ENCODE assay signal across 16 cellular contexts in the genomic region with DNA sequence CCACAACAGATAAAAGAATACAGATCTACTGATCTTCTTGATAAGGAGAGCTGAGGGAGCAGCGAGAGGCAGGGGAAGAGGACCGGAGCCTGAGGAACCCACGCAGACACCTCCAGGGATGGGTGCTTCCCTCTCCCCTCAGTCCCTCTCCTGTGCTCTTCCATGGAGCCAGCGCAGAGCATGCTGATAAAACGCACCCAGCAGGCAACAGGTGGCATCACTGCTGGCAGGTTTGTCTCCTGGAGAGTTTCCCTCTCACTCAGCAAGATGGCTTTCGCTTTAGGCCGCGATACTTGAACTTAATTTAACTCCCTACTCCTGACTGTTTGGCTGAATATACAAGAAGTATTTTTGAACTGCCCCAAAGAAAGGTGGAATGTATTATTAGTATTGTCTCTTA.
A peak's percentile ranks its signal among the peaks of the same experiment; 100 is the strongest.
DNase-seq lines count a peak whose midpoint lies in the region; ATAC-seq and TF ChIP-seq lines count a peak whose summit lies in the region.
"Had no signal": no experiment of that assay in that cellular context is flagged by ENCODE, and none has a peak within 500 bp of the region (broad histone marks: within the 10 kb centered on the region; RNA-seq: fewer than 3 reads in every experiment).

No MANE protein-coding gene starts in this region.

- H3K27ac Mint-ChIP-seq in GM23338 (no peak overlapping the region), memory B cell (peak overlapping the region; percentile 42), osteocyte (ENCODE audit: unreplicated experiment) (peak overlapping the region; percentile 62)
- H3K27ac Mint-ChIP-seq: CD4-positive, alpha-beta T cell had no signal

- H3K36me3 Mint-ChIP-seq in GM23338 (ENCODE audit: low read depth) (no peaks in the 10 kb centered on the region), memory B cell (peaks cover 55% of the 10 kb centered on the region), osteocyte (ENCODE audit: unreplicated experiment) (peaks cover 46% of the 10 kb centered on the region)

- H3K9me3 ChIP-seq in MM.1S (replicated peaks; ENCODE audit: insufficient read depth, low read length), result no peaks in the 10 kb centered on the region
- H3K9me3 ChIP-seq: BLaER1, MG63, SJSA1 had no signal

- no peaks in the 10 kb centered on the region for H4K20me1 ChIP-seq in GM23338 (replicated peaks; ENCODE audit: insufficient read depth)
- H4K20me1 ChIP-seq in MM.1S (ENCODE audit: insufficient read depth, low read length), result no peaks in the 10 kb centered on the region
- H4K20me1 ChIP-seq: BLaER1 had no signal

- no peak overlapping the region for H3K9ac ChIP-seq in MM.1S (ENCODE audit: low read length)
- H3K9ac ChIP-seq: BLaER1 had no signal

- ATAC-seq in GM23338 (peak; percentile 25; the same call in 2 of the 3 replicates), memory B cell (ENCODE audit: low read depth) (no peak), GM18868 (IDR thresholded peaks at IDR 0.05; ENCODE audit: unreplicated experiment) (no peak)

- peak overlapping the region; percentile 51; the same call in 1 of the 2 replicates for H3K4me2 ChIP-seq in GM23338
- peak overlapping the region; percentile 33; the same call in 1 of the 2 replicates for H3K4me2 ChIP-seq in MM.1S (ENCODE audit: low read depth, low read length)
- H3K4me2 ChIP-seq: BLaER1 had no signal

- no peaks in the 10 kb centered on the region for H3K9me3 Mint-ChIP-seq in GM23338
- H3K9me3 Mint-ChIP-seq in memory B cell, result peaks cover 3% of the 10 kb centered on the region
- no peaks in the 10 kb centered on the region for H3K9me3 Mint-ChIP-seq in osteocyte (ENCODE audit: unreplicated experiment)
- H3K9me3 Mint-ChIP-seq: CD4-positive, alpha-beta T cell had no signal

- H3K27me3 ChIP-seq in GM23338 (ENCODE audit: insufficient read depth), result no peaks in the 10 kb centered on the region
- no peaks in the 10 kb centered on the region for H3K27me3 ChIP-seq in MM.1S (replicated peaks; ENCODE audit: insufficient read depth, low read length)
- H3K27me3 ChIP-seq: BLaER1, MG63, SJSA1 had no signal

- H3K27ac ChIP-seq in GM23338 (ENCODE audit: low read depth), result no peak overlapping the region
- no peak overlapping the region for H3K27ac ChIP-seq in MM.1S (ENCODE audit: low read length)
- H3K27ac ChIP-seq: BLaER1, SJSA1 had no signal

- H3K4me1 ChIP-seq in GM23338 (ENCODE audit: insufficient read depth) (peaks cover 6% of the 10 kb centered on the region; the same call in 1 of the 2 replicates), MM.1S (ENCODE audit: low read length) (no peaks in the 10 kb centered on the region)
- H3K4me1 ChIP-seq: SJSA1 had no signal

- H3F3A ChIP-seq in GM23338 (replicated peaks; ENCODE audit: low read depth) (no peaks in the 10 kb centered on the region), MM.1S (ENCODE audit: insufficient read depth, low read length) (no peaks in the 10 kb centered on the region)

- peaks cover 25% of the 10 kb centered on the region for H3K4me1 Mint-ChIP-seq in GM23338
- peaks cover 4% of the 10 kb centered on the region for H3K4me1 Mint-ChIP-seq in memory B cell
- peaks cover 54% of the 10 kb centered on the region for H3K4me1 Mint-ChIP-seq in osteocyte (ENCODE audit: unreplicated experiment)

- no peak for TF ChIP-seq CTCF in GM23338 (conservative IDR thresholded peaks at IDR 0.05; ENCODE audit: low read depth in 2 of 2)
- no peak for TF ChIP-seq CTCF in MM.1S (IDR thresholded peaks at IDR 0.05; ENCODE audit: low read length)
- TF ChIP-seq CTCF in osteocyte (IDR thresholded peaks at IDR 0.05), result no peak

- H3K4me3 Mint-ChIP-seq in GM23338 (no peak overlapping the region), memory B cell (no peak overlapping the region), osteocyte (ENCODE audit: unreplicated experiment) (no peak overlapping the region)
- H3K4me3 Mint-ChIP-seq: CD4-positive, alpha-beta T cell had no signal

- H3K79me2 ChIP-seq in GM23338 (replicated peaks; ENCODE audit: insufficient read depth), result no peaks in the 10 kb centered on the region
- H3K79me2 ChIP-seq in MM.1S (ENCODE audit: low read length), result no peaks in the 10 kb centered on the region

- H3K4me3 ChIP-seq in GM23338 (no peak overlapping the region), MM.1S (ENCODE audit: low read length) (no peak overlapping the region)
- H3K4me3 ChIP-seq: BLaER1, MG63, SJSA1 had no signal

- H3K9me2 ChIP-seq in GM23338 (ENCODE audit: insufficient read depth) (no peaks in the 10 kb centered on the region), MM.1S (replicated peaks; ENCODE audit: insufficient read depth, low read length) (no peaks in the 10 kb centered on the region)

- H2AFZ ChIP-seq in GM23338 (no peak overlapping the region; the same call in 1 of the 2 replicates), MM.1S (ENCODE audit: low read length) (no peak overlapping the region)

- peaks cover 4% of the 10 kb centered on the region for H3K27me3 Mint-ChIP-seq in GM23338 (ENCODE audit: insufficient read depth, low read depth, poor library complexity)
- H3K27me3 Mint-ChIP-seq in memory B cell, result no peaks in the 10 kb centered on the region
- H3K27me3 Mint-ChIP-seq in osteocyte (ENCODE audit: unreplicated experiment), result no peaks in the 10 kb centered on the region
- H3K27me3 Mint-ChIP-seq: CD4-positive, alpha-beta T cell had no signal

- no peak for DNase-seq in GM23338 (ENCODE audit: low spot score)
- DNase-seq in MM.1S, result no peak
- no peak for DNase-seq in memory B cell (ENCODE audit: low spot score in 2 of 2)
- DNase-seq in osteocyte (ENCODE audit: extremely low spot score, unreplicated experiment), result peak; percentile 25
- no peak for DNase-seq in stimulated activated CD4-positive, alpha-beta T cell treated with anti-CD3 and anti-CD28 coated beads, Interleukin-1b, Interleukin-23, amount 100 ng/mL, for 48 hours
- DNase-seq in NCI-H82 treated with DMSO at 0.1 percent for 48 hours (lab: John Stamatoyannopoulos, UW; ENCODE audit: unreplicated experiment), result no peak
- DNase-seq: CD4-positive, alpha-beta T cell; DMS53; KG1; MG63; NCI-H2029; NCI-H2227 treated with DMSO at 0.1 percent for 48 hours; NCI-H510A treated with DMSO at 0.1 percent for 48 hours had no signal

- no peaks in the 10 kb centered on the region for H3K36me3 ChIP-seq in GM23338 (ENCODE audit: insufficient read depth)
- H3K36me3 ChIP-seq in MM.1S (replicated peaks; ENCODE audit: insufficient read depth, low read length), result no peaks in the 10 kb centered on the region
- H3K36me3 ChIP-seq: BLaER1, MG63, SJSA1 had no signal

TF ChIP-seq in GM23338, 12 proteins besides CTCF, POLR2A, EP300 and RAD21:
- TF ChIP-seq, protein P1, sequence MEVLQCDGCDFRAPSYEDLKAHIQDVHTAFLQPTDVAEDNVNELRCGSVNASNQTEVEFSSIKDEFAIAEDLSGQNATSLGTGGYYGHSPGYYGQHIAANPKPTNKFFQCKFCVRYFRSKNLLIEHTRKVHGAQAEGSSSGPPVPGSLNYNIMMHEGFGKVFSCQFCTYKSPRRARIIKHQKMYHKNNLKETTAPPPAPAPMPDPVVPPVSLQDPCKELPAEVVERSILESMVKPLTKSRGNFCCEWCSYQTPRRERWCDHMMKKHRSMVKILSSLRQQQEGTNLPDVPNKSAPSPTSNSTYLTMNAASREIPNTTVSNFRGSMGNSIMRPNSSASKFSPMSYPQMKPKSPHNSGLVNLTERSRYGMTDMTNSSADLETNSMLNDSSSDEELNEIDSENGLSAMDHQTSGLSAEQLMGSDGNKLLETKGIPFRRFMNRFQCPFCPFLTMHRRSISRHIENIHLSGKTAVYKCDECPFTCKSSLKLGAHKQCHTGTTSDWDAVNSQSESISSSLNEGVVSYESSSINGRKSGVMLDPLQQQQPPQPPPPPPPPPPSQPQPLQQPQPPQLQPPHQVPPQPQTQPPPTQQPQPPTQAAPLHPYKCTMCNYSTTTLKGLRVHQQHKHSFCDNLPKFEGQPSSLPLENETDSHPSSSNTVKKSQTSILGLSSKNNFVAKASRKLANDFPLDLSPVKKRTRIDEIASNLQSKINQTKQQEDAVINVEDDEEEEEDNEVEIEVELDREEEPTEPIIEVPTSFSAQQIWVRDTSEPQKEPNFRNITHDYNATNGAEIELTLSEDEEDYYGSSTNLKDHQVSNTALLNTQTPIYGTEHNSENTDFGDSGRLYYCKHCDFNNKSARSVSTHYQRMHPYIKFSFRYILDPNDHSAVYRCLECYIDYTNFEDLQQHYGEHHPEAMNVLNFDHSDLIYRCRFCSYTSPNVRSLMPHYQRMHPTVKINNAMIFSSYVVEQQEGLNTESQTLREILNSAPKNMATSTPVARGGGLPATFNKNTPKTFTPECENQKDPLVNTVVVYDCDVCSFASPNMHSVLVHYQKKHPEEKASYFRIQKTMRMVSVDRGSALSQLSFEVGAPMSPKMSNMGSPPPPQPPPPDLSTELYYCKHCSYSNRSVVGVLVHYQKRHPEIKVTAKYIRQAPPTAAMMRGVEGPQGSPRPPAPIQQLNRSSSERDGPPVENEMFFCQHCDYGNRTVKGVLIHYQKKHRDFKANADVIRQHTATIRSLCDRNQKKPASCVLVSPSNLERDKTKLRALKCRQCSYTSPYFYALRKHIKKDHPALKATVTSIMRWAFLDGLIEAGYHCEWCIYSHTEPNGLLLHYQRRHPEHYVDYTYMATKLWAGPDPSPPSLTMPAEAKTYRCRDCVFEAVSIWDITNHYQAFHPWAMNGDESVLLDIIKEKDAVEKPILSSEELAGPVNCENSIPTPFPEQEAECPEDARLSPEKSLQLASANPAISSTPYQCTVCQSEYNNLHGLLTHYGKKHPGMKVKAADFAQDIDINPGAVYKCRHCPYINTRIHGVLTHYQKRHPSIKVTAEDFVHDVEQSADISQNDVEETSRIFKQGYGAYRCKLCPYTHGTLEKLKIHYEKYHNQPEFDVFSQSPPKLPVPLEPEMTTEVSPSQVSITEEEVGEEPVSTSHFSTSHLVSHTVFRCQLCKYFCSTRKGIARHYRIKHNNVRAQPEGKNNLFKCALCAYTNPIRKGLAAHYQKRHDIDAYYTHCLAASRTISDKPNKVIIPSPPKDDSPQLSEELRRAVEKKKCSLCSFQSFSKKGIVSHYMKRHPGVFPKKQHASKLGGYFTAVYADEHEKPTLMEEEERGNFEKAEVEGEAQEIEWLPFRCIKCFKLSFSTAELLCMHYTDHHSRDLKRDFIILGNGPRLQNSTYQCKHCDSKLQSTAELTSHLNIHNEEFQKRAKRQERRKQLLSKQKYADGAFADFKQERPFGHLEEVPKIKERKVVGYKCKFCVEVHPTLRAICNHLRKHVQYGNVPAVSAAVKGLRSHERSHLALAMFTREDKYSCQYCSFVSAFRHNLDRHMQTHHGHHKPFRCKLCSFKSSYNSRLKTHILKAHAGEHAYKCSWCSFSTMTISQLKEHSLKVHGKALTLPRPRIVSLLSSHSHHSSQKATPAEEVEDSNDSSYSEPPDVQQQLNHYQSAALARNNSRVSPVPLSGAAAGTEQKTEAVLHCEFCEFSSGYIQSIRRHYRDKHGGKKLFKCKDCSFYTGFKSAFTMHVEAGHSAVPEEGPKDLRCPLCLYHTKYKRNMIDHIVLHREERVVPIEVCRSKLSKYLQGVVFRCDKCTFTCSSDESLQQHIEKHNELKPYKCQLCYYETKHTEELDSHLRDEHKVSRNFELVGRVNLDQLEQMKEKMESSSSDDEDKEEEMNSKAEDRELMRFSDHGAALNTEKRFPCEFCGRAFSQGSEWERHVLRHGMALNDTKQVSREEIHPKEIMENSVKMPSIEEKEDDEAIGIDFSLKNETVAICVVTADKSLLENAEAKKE (CRISPR knock-in tag; IDR thresholded peaks at IDR 0.05), result no peak
- TF ChIP-seq STAT1 (IDR thresholded peaks at IDR 0.05; ENCODE audit: unreplicated experiment), result no peak
- no peak for TF ChIP-seq ZNF114 (CRISPR knock-in tag; IDR thresholded peaks at IDR 0.05)
